Comparison of ENCODE assay signal across 1 cellular context in the genomic region with DNA sequence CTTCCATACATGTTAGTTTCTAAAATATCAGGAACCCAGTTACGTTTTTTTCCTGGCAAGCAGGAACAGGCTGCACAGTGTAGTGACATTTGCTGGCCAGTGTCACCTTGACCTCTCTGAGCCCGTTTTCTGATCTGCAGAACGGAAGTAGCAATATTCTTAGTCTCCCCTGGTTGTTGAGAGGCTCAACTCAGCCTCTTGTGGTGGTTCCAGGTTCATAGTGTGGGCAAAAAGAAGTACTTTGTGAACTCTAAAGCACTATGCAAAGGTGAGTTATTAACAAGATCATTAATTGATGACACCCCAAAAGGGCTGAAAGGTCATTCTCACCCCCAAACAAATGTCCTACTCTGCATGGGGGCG.
TF ChIP-seq lines count a peak whose summit lies in the region.

No MANE protein-coding gene starts in this region.

TF ChIP-seq in GM23338, 12 proteins besides CTCF, POLR2A, EP300 and RAD21:
- TF ChIP-seq, protein P1, sequence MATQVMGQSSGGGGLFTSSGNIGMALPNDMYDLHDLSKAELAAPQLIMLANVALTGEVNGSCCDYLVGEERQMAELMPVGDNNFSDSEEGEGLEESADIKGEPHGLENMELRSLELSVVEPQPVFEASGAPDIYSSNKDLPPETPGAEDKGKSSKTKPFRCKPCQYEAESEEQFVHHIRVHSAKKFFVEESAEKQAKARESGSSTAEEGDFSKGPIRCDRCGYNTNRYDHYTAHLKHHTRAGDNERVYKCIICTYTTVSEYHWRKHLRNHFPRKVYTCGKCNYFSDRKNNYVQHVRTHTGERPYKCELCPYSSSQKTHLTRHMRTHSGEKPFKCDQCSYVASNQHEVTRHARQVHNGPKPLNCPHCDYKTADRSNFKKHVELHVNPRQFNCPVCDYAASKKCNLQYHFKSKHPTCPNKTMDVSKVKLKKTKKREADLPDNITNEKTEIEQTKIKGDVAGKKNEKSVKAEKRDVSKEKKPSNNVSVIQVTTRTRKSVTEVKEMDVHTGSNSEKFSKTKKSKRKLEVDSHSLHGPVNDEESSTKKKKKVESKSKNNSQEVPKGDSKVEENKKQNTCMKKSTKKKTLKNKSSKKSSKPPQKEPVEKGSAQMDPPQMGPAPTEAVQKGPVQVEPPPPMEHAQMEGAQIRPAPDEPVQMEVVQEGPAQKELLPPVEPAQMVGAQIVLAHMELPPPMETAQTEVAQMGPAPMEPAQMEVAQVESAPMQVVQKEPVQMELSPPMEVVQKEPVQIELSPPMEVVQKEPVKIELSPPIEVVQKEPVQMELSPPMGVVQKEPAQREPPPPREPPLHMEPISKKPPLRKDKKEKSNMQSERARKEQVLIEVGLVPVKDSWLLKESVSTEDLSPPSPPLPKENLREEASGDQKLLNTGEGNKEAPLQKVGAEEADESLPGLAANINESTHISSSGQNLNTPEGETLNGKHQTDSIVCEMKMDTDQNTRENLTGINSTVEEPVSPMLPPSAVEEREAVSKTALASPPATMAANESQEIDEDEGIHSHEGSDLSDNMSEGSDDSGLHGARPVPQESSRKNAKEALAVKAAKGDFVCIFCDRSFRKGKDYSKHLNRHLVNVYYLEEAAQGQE (IDR thresholded peaks at IDR 0.05; ENCODE audit: unreplicated experiment) = no peak
- TF ChIP-seq STAT1 (IDR thresholded peaks at IDR 0.05; ENCODE audit: unreplicated experiment) (no peak), ZNF331 (CRISPR knock-in tag; IDR thresholded peaks at IDR 0.05; ENCODE audit: low read depth) (no peak), ZNF114 (CRISPR knock-in tag; IDR thresholded peaks at IDR 0.05) (no peak), POLR2AphosphoS5 (IDR thresholded peaks at IDR 0.05; ENCODE audit: low read depth) (no peak), EZH2 (IDR thresholded peaks at IDR 0.05; ENCODE audit: low read depth, unreplicated experiment) (no peak), EZH2phosphoT487 (IDR thresholded peaks at IDR 0.05; ENCODE audit: unreplicated experiment) (no peak), CREB1 (CRISPR knock-in tag; IDR thresholded peaks at IDR 0.05; ENCODE audit: low read depth) (no peak), JUNB (IDR thresholded peaks at IDR 0.05; ENCODE audit: unreplicated experiment) (no peak), NANOG (IDR thresholded peaks at IDR 0.05; ENCODE audit: borderline replicate concordance) (no peak)
- TF ChIP-seq, protein P2, sequence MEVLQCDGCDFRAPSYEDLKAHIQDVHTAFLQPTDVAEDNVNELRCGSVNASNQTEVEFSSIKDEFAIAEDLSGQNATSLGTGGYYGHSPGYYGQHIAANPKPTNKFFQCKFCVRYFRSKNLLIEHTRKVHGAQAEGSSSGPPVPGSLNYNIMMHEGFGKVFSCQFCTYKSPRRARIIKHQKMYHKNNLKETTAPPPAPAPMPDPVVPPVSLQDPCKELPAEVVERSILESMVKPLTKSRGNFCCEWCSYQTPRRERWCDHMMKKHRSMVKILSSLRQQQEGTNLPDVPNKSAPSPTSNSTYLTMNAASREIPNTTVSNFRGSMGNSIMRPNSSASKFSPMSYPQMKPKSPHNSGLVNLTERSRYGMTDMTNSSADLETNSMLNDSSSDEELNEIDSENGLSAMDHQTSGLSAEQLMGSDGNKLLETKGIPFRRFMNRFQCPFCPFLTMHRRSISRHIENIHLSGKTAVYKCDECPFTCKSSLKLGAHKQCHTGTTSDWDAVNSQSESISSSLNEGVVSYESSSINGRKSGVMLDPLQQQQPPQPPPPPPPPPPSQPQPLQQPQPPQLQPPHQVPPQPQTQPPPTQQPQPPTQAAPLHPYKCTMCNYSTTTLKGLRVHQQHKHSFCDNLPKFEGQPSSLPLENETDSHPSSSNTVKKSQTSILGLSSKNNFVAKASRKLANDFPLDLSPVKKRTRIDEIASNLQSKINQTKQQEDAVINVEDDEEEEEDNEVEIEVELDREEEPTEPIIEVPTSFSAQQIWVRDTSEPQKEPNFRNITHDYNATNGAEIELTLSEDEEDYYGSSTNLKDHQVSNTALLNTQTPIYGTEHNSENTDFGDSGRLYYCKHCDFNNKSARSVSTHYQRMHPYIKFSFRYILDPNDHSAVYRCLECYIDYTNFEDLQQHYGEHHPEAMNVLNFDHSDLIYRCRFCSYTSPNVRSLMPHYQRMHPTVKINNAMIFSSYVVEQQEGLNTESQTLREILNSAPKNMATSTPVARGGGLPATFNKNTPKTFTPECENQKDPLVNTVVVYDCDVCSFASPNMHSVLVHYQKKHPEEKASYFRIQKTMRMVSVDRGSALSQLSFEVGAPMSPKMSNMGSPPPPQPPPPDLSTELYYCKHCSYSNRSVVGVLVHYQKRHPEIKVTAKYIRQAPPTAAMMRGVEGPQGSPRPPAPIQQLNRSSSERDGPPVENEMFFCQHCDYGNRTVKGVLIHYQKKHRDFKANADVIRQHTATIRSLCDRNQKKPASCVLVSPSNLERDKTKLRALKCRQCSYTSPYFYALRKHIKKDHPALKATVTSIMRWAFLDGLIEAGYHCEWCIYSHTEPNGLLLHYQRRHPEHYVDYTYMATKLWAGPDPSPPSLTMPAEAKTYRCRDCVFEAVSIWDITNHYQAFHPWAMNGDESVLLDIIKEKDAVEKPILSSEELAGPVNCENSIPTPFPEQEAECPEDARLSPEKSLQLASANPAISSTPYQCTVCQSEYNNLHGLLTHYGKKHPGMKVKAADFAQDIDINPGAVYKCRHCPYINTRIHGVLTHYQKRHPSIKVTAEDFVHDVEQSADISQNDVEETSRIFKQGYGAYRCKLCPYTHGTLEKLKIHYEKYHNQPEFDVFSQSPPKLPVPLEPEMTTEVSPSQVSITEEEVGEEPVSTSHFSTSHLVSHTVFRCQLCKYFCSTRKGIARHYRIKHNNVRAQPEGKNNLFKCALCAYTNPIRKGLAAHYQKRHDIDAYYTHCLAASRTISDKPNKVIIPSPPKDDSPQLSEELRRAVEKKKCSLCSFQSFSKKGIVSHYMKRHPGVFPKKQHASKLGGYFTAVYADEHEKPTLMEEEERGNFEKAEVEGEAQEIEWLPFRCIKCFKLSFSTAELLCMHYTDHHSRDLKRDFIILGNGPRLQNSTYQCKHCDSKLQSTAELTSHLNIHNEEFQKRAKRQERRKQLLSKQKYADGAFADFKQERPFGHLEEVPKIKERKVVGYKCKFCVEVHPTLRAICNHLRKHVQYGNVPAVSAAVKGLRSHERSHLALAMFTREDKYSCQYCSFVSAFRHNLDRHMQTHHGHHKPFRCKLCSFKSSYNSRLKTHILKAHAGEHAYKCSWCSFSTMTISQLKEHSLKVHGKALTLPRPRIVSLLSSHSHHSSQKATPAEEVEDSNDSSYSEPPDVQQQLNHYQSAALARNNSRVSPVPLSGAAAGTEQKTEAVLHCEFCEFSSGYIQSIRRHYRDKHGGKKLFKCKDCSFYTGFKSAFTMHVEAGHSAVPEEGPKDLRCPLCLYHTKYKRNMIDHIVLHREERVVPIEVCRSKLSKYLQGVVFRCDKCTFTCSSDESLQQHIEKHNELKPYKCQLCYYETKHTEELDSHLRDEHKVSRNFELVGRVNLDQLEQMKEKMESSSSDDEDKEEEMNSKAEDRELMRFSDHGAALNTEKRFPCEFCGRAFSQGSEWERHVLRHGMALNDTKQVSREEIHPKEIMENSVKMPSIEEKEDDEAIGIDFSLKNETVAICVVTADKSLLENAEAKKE (CRISPR knock-in tag; IDR thresholded peaks at IDR 0.05) = no peak
- TF ChIP-seq, protein P3, sequence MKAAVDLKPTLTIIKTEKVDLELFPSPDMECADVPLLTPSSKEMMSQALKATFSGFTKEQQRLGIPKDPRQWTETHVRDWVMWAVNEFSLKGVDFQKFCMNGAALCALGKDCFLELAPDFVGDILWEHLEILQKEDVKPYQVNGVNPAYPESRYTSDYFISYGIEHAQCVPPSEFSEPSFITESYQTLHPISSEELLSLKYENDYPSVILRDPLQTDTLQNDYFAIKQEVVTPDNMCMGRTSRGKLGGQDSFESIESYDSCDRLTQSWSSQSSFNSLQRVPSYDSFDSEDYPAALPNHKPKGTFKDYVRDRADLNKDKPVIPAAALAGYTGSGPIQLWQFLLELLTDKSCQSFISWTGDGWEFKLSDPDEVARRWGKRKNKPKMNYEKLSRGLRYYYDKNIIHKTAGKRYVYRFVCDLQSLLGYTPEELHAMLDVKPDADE (IDR thresholded peaks at IDR 0.05) = no peak
